Comparison of ENCODE assay signal across 1 cellular context in genomic region chr20:49288250-49288751, GRCh38.
TF ChIP-seq lines count a peak whose summit lies in the region.

No MANE protein-coding gene starts in this region.

TF ChIP-seq in GM23338, 12 proteins besides CTCF, POLR2A, EP300 and RAD21 (continued from another document):
- TF ChIP-seq REST (IDR thresholded peaks at IDR 0.05; ENCODE audit: unreplicated experiment) (no peak), CREB1 (CRISPR knock-in tag; IDR thresholded peaks at IDR 0.05; ENCODE audit: low read depth) (no peak), EZH2 (IDR thresholded peaks at IDR 0.05; ENCODE audit: low read depth, unreplicated experiment) (no peak), EZH2phosphoT487 (IDR thresholded peaks at IDR 0.05; ENCODE audit: unreplicated experiment) (no peak), POLR2AphosphoS5 (IDR thresholded peaks at IDR 0.05; ENCODE audit: low read depth) (no peak)
